In the genomic region with DNA sequence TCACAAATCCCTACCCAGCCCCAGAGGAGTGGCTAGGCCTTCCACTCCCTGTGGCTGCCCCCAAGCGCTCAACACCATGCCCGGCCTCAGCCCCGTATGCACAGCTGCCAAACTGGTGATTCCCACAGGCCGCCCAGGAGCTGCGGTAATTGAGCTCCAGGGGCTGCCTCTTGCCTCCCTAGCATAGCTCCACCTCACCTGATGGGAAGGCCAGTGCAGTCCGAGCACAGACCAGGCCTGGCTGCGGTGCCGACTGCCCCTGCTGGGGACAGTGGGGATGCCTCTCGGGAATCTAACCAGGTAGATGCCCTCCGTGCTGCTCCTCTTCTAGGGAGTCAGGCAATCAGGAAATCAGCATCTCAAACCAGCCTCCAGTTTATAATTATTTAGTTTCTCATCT, we compare ENCODE assay signal across 33 cellular contexts. TPM values are rescaled to one million over a fixed set of nuclear protein-coding genes. Genes with fewer than 3 reads are reported as not detected.
A peak's percentile ranks its signal among the peaks of the same experiment; 100 is the strongest.
DNase-seq lines count a peak whose midpoint lies in the region; ATAC-seq, FAIRE-seq and TF ChIP-seq lines count a peak whose summit lies in the region.
"Had no signal": no experiment of that assay in that cellular context is flagged by ENCODE, and none has a peak within 500 bp of the region (broad histone marks: within the 10 kb centered on the region; RNA-seq: fewer than 3 reads in every experiment).

No MANE protein-coding gene starts in this region.

- H3K36me3 ChIP-seq in K562 (ENCODE audit: control insufficient read depth, insufficient read depth, low read length) = no peaks in the 10 kb centered on the region
- no peaks in the 10 kb centered on the region for H3K36me3 ChIP-seq in stomach
- H3K36me3 ChIP-seq in GM23248 (ENCODE audit: low read depth) = no peaks in the 10 kb centered on the region
- H3K36me3 ChIP-seq: BLaER1 treated with 17β-estradiol and CSF1 and Interleukin-3, amounts not matched to agents 10 nM and 100 nM; sigmoid colon had no signal

- H3K79me2 ChIP-seq in K562 (ENCODE audit: control insufficient read depth, insufficient read depth, low read length) (no peaks in the 10 kb centered on the region), GM23248 (ENCODE audit: insufficient read depth) (no peaks in the 10 kb centered on the region)

- peaks cover 27 to 82% of the 10 kb centered on the region in 2 experiments; a peak in 4 of 5 replicates for H3K27me3 ChIP-seq in K562 (ENCODE audit: control insufficient read depth in 2 of 2, insufficient read depth in 2 of 2, low read length in 2 of 2)
- H3K27me3 ChIP-seq in stomach = no peaks in the 10 kb centered on the region
- 0 out of 2 replicates have a peak, but pooled peaks cover 9% of the 10 kb centered on the region for H3K27me3 ChIP-seq in GM23248 (replicated peaks; ENCODE audit: insufficient read depth)
- H3K27me3 ChIP-seq: BLaER1 treated with 17β-estradiol and CSF1 and Interleukin-3, amounts not matched to agents 10 nM and 100 nM; esophagus muscularis mucosa; foreskin keratinocyte; heart right ventricle; sigmoid colon; tibial nerve had no signal

- TF ChIP-seq RAD21 in K562 (CRISPR knock-in tag; conservative IDR thresholded peaks at IDR 0.05 in 1 of 2, IDR thresholded peaks at IDR 0.05 in 1 of 2) = peak in 1 of 2 experiments; percentile 35; a peak in 2 of 4 replicates

- in situ Hi-C loops in K562 (cut with MboI) (no loop called here), GM23248 (cut with MboI) (no loop called here)

- H4K20me1 ChIP-seq in K562 (replicated peaks; ENCODE audit: control insufficient read depth, insufficient read depth, low read length) = peaks cover 18% of the 10 kb centered on the region
- H4K20me1 ChIP-seq in GM23248 (ENCODE audit: insufficient read depth) = no peaks in the 10 kb centered on the region
- H4K20me1 ChIP-seq: BLaER1 treated with 17β-estradiol and CSF1 and Interleukin-3, amounts not matched to agents 10 nM and 100 nM had no signal

- BruUV-seq in K562 (replicated peaks; lab: Mats Ljungman, UMichigan) = no TSS peak

- H3K4me1 ChIP-seq in K562 (replicated peaks in 1 of 2; ENCODE audit: control insufficient read depth in 2 of 2, insufficient read depth in 2 of 2, low read length in 2 of 2) = no peaks in the 10 kb centered on the region
- H3K4me1 ChIP-seq in stomach = no peaks in the 10 kb centered on the region
- H3K4me1 ChIP-seq in GM23248 (ENCODE audit: insufficient read depth) = no peaks in the 10 kb centered on the region
- H3K4me1 ChIP-seq: esophagus muscularis mucosa, foreskin keratinocyte, sigmoid colon, tibial nerve had no signal

- no peaks in the 10 kb centered on the region for H3K9me2 ChIP-seq in GM23248 (ENCODE audit: insufficient read depth)

- FAIRE-seq in K562 (lab: Jason Lieb, UNC) = no peak
- FAIRE-seq: GM12892 had no signal

- H3F3A ChIP-seq in GM23248 (ENCODE audit: insufficient read depth) = no peaks in the 10 kb centered on the region

- H3K9ac ChIP-seq in K562 (ENCODE audit: insufficient read depth in 1 of 2, low read depth in 2 of 2, low read length in 2 of 2) (no peak overlapping the region), GM23248 (no peak overlapping the region)
- H3K9ac ChIP-seq: BLaER1 treated with 17β-estradiol and CSF1 and Interleukin-3, amounts not matched to agents 10 nM and 100 nM had no signal

- peak; percentile 81 for ATAC-seq in K562
- ATAC-seq: activated CD4-positive, CD25-positive, alpha-beta regulatory T cell treated with anti-CD3 and anti-CD28 coated beads, Interleukin-2, amount 50 U/mL, for 24 hours; foreskin keratinocyte had no signal

- H3K9me1 ChIP-seq in K562 (ENCODE audit: control insufficient read depth, insufficient read depth, low read length) = peaks cover 4% of the 10 kb centered on the region

- H3K27ac ChIP-seq in K562 (ENCODE audit: extremely low read depth, low read depth, low read length) (no peak overlapping the region), stomach (no peak overlapping the region), GM23248 (no peak overlapping the region)
- H3K27ac ChIP-seq: 22Rv1; BLaER1 treated with 17β-estradiol and CSF1 and Interleukin-3, amounts not matched to agents 10 nM and 100 nM; esophagus muscularis mucosa; foreskin keratinocyte; RWPE1; sigmoid colon; tibial nerve had no signal

- H3K27ac Mint-ChIP-seq in progenitor cell of endocrine pancreas = peak overlapping the region; percentile 37

- H3K27me3 Mint-ChIP-seq in progenitor cell of endocrine pancreas = no peaks in the 10 kb centered on the region

- H3K9me3 ChIP-seq in K562 (replicated peaks; ENCODE audit: control insufficient read depth, insufficient read depth, low read depth, low read length) = no peaks in the 10 kb centered on the region
- H3K9me3 ChIP-seq in stomach = no peaks in the 10 kb centered on the region
- H3K9me3 ChIP-seq in GM23248 (ENCODE audit: low read depth) = no peaks in the 10 kb centered on the region
- H3K9me3 ChIP-seq: BLaER1 treated with 17β-estradiol and CSF1 and Interleukin-3, amounts not matched to agents 10 nM and 100 nM; esophagus muscularis mucosa; heart right ventricle; sigmoid colon; tibial nerve had no signal

- no peaks in the 10 kb centered on the region for H3K9me3 Mint-ChIP-seq in progenitor cell of endocrine pancreas (ENCODE audit: low read depth)

- no peaks in the 10 kb centered on the region for H3K4me1 Mint-ChIP-seq in progenitor cell of endocrine pancreas (ENCODE audit: low read depth)

- H3K4me3 Mint-ChIP-seq in progenitor cell of endocrine pancreas (ENCODE audit: low read depth) = no peak overlapping the region

- H2AFZ ChIP-seq in K562 (ENCODE audit: low read depth, low read length) (no peak overlapping the region), GM23248 (no peak overlapping the region)

- H3K36me3 Mint-ChIP-seq in progenitor cell of endocrine pancreas (ENCODE audit: insufficient read depth) = no peaks in the 10 kb centered on the region

- 1% methylated on average over 10 of the region's 10 CpGs for WGBS in K562 (ENCODE audit: insufficient coverage, low coverage, missing lambda C conversion rate)
- 52 to 69% (median 62%) methylated on average over 3 to 10 of the region's 10 CpGs for WGBS in stomach, 5 donors
- 59 to 66% methylated on average over 10 of the region's 10 CpGs for WGBS in GM23248 (ENCODE audit: low coverage in 1 of 2, low lambda C conversion rate in 2 of 2, missing lambda C conversion rate in 2 of 2), 2 experiments

- TF ChIP-seq CTCF in K562 (IDR thresholded peaks at IDR 0.05 in 2 of 3, conservative IDR thresholded peaks at IDR 0.05 in 1 of 3; ENCODE audit: insufficient read depth in 2 of 3, low read depth in 1 of 3, low read length in 3 of 3) (peak; percentile 54 to 61 (median 60)), progenitor cell of endocrine pancreas (IDR thresholded peaks at IDR 0.05; ENCODE audit: unreplicated experiment) (peak; percentile 60), stomach (IDR thresholded peaks at IDR 0.05) (no peak)

- no peak overlapping the region for H3K4me3 ChIP-seq in K562
- H3K4me3 ChIP-seq in stomach = no peak overlapping the region
- H3K4me3 ChIP-seq in GM23248 = no peak overlapping the region
- H3K4me3 ChIP-seq: BLaER1 treated with 17β-estradiol and CSF1 and Interleukin-3, amounts not matched to agents 10 nM and 100 nM; esophagus muscularis mucosa; heart right ventricle; sigmoid colon; tibial nerve had no signal

- TF ChIP-seq EP300 in K562 (IDR thresholded peaks at IDR 0.05; ENCODE audit: low read length) (no peak), stomach (IDR thresholded peaks at IDR 0.05) (no peak)

- DNase-seq in DMS53 (lab: John Stamatoyannopoulos, UW) = peak; percentile 6
- no peak for DNase-seq in DMS53 treated with DMSO at 0.1 percent for 48 hours (lab: John Stamatoyannopoulos, UW; ENCODE audit: unreplicated experiment)
- peak; percentile 25 to 44 (median 40) for DNase-seq in K562 (ENCODE audit: extremely low read depth in 1 of 4, low spot score in 3 of 4)
- peak; percentile 80 for DNase-seq in iPS-NIHi7 (ENCODE audit: extremely low spot score)
- DNase-seq in progenitor cell of endocrine pancreas (ENCODE audit: low spot score, unreplicated experiment) = peak; percentile 48
- no peak for DNase-seq in NCI-H2227 (lab: John Stamatoyannopoulos, UW; ENCODE audit: unreplicated experiment)
- no peak for DNase-seq in stomach
- no peak for DNase-seq in GM23248
- DNase-seq: activated CD4-positive, alpha-beta T cell treated with anti-CD3 and anti-CD28 coated beads, Interleukin-2, amount 50 U/mL, for 48 hours; activated naive CD4-positive, alpha-beta T cell; activated T-cell treated with anti-CD3 and anti-CD28 coated beads, Interleukin-2, amount 50 U/mL, for 48 hours; central memory CD4-positive, alpha-beta T cell; cortex of kidney; DMS153; foreskin keratinocyte; heart right ventricle; IMR-90; NCI-H146; NCI-H446; NCI-H774; posterior cingulate gyrus; sigmoid colon; stimulated activated CD4-positive, alpha-beta T cell treated with anti-CD3 and anti-CD28 coated beads, Interleukin-12 subunit alpha, Interleukin-12 subunit beta, amount 100 ng/mL, for 4 hours; stimulated activated CD4-positive, alpha-beta T cell treated with anti-CD3 and anti-CD28 coated beads, Interleukin-2, amount 100 ng/mL, for 48 hours had no signal

- POLR2A ChIA-PET in K562 (lab: Yijun Ruan, JAX) = interaction anchor here (0.6 to 1.0 kb wide), 3 partner anchors 9 to 11 kb away, joined by 3 to 5 read pairs (median 3); no protein-coding TSS in a partner anchor

- H3K4me2 ChIP-seq in K562 (ENCODE audit: insufficient read depth, low read length) (no peak overlapping the region), GM23248 (ENCODE audit: unreplicated experiment) (no peak overlapping the region)
- H3K4me2 ChIP-seq: BLaER1 treated with 17β-estradiol and CSF1 and Interleukin-3, amounts not matched to agents 10 nM and 100 nM had no signal

- TF ChIP-seq POLR2A in K562 (conservative IDR thresholded peaks at IDR 0.05) (no peak), stomach (IDR thresholded peaks at IDR 0.05) (no peak)

- CTCF ChIA-PET in K562 (lab: Yijun Ruan, JAX; ENCODE audit: low intra/inter-chr PET ratio) = no interaction called here

- intact Hi-C loops in K562 (cut with micrococcal nuclease) (no loop called here), stomach (cut with DNase I; ENCODE audit: low total_unique reads) (no loop called here)

RNA-seq across cellular contexts. Expression of gene SCN5A, which starts 25.9 kb away (rescaled TPM):
- total RNA-seq in K562 (2011; cell fraction: chromatin; rRNA removed; ENCODE audit: low replicate concordance) = 0.44 and 1.00 TPM in 2 replicates
- 0.66 and 0.67 TPM in 2 replicates for total RNA-seq in K562 (2011; cell fraction: nucleolus; rRNA removed)
- total RNA-seq in K562 (2011; cell fraction: nucleoplasm; rRNA removed) = 0.08 and 0.66 TPM in 2 replicates
- total RNA-seq in K562 (2014; rRNA removed) = 0.41 and 0.45 TPM in 2 replicates
- not detected in 2 replicates for total RNA-seq in K562 (2014; rRNA removed; fragmentation: Illumina TruSeq; extraction: Trizol)
- 0.07 and 0.26 TPM in 2 replicates for total RNA-seq in K562 (2015; rRNA removed; fragmentation: Illumina TruSeq; extraction: Trizol)
- total RNA-seq in K562 (2021) = 0.22 and 0.27 TPM in 2 replicates
- polyA plus RNA-seq in K562 (2011; rRNA removed) = 0.10 and 0.11 TPM in 2 replicates
- 0.07 and 0.45 TPM in 2 replicates for polyA plus RNA-seq in K562 (2011; cell fraction: cytosol; rRNA removed)
- polyA plus RNA-seq in K562 (2011; cell fraction: nucleus; rRNA removed) = 0.01 and 0.16 TPM in 2 replicates
- 0.11 and 0.21 TPM in 2 replicates for polyA plus RNA-seq in K562 (2012)
- polyA plus RNA-seq in K562 (2014; fragmentation: Illumina TruSeq; extraction: Trizol) = 0.21 and 0.40 TPM in 2 replicates
- polyA plus RNA-seq in K562 (2014; fragmentation: Nextera tagmentation; extraction: Ambion mirVana) = under 1 TPM in 1 of 2 experiments, not detected in 1; 0.15 TPM
- polyA plus RNA-seq in K562 (2014; rRNA removed) = 0.34 and 1.4 TPM in 2 replicates
- 0.49 TPM in 1 of 2 replicates, not detected in the other for polyA minus RNA-seq in K562 (2011; rRNA and poly(A)+ RNA removed)
- polyA minus RNA-seq in K562 (2011; cell fraction: cytosol; rRNA and poly(A)+ RNA removed) = not detected in 2 replicates
- polyA minus RNA-seq in K562 (2011; cell fraction: nucleus; rRNA and poly(A)+ RNA removed) = 0.22 and 0.67 TPM in 2 replicates
- total RNA-seq in progenitor cell of endocrine pancreas = 1.7 and 4.2 TPM in 2 replicates
- total RNA-seq in stomach = 1 to 10 TPM in 1 of 5 donors, under 1 TPM in 1, not detected in 3; 0.14 to 1.1 TPM
- polyA plus RNA-seq in stomach = under 1 TPM in 2 of 3 donors, not detected in 1; 0.05 to 0.06 TPM
- 0.13 TPM in 1 of 2 replicates, not detected in the other for total RNA-seq in GM23248 (2014; rRNA removed; shearing (Covaris generic))
- not detected in 2 replicates for polyA plus RNA-seq in GM23248 (2016; fragmentation: Nextera tagmentation; extraction: Ambion mirVana)
- total RNA-seq: T-helper 1 cell treated with Interleukin-12 subunit alpha and Interleukin-12 subunit beta and Interleukin-4 antibody, amounts not matched to agents 30 ng/mL and 1 ng/mL, for 36 hours had no signal
- polyA plus RNA-seq: neural cell had no signal

Comparison
In these comparisons a context has a peak if more than half of its experiments do, and no peak if none do; other contexts are left out.
1. DNase-seq: peak in DMS53 (single experiment), K562 (4 of 4), iPS-NIHi7 (single experiment) and progenitor cell of endocrine pancreas (single experiment); none in DMS53 treated with DMSO at 0.1 percent for 48 hours (single experiment), NCI-H2227 (single experiment), stomach (single experiment) and GM23248 (single experiment).
2. CTCF ChIP-seq: peak in K562 (3 of 3) and progenitor cell of endocrine pancreas (single experiment); none in stomach (0 of 7).